8 cellular contexts compared by ENCODE assay signal in genomic region chr4:10018818-10019438, GRCh38. TPM values are rescaled to one million over a fixed set of nuclear protein-coding genes. Genes with fewer than 3 reads are reported as not detected.
DNase-seq lines count a peak whose midpoint lies in the region; ATAC-seq lines count a peak whose summit lies in the region.

No MANE protein-coding gene starts in this region.

- ATAC-seq in GM19035 (IDR thresholded peaks at IDR 0.05; ENCODE audit: unreplicated experiment) (peak; percentile 98), HG03354 (IDR thresholded peaks at IDR 0.05; ENCODE audit: poor library complexity, severe bottlenecking, unreplicated experiment) (peak; percentile 98)

- DNase-seq in Ammon's horn (ENCODE audit: low spot score): peak; percentile 95
- peak; percentile 91 for DNase-seq in NCI-H69 (lab: John Stamatoyannopoulos, UW)
- DNase-seq in activated CD8-positive, alpha-beta memory T cell treated with anti-CD3 and anti-CD28 coated beads for 24 hours: peak; percentile 98
- DNase-seq in effector CD8-positive, alpha-beta T cell (lab: John Stamatoyannopoulos, UW): peak; percentile 90
- peak; percentile 94 to 96 for DNase-seq in lung microvascular endothelial cell (ENCODE audit: low read depth in 2 of 2)
- peak; percentile 77 to 82 (median 80) for DNase-seq in stimulated activated CD4-positive, alpha-beta T cell treated with anti-CD3 and anti-CD28 coated beads, TNF-alpha, amount 100 ng/mL, for 4 hours (ENCODE audit: low read depth in 3 of 3)

RNA-seq across cellular contexts. Expression of gene SLC2A9, which starts 2.4 kb away (rescaled TPM):
- 0.65 and 0.79 TPM in 2 replicates for total RNA-seq in lung microvascular endothelial cell

Comparison
In these comparisons a context has a peak if more than half of its experiments do, and no peak if none do; other contexts are left out.
1. Peak in every context shown above with its lines: DNase-seq and ATAC-seq.